In the genomic region with DNA sequence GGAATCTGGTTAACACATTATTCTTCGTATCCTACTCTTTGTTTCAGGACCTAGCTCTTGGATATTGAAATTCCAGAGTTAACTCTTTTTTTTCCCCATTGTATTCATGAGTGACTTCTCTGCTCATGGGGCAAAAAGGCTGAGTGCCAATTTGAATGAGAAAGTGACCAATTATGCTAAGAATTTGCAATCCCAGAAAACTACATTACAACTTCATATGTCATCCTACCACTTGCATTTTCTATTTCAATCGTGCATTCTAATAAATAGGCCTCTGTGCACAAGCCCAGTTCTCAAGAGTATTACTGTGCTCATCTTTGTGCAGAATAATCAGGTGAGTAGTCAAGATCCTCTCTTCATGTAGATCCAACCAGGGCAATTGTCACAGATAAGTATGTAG, we compare ENCODE assay signal across 1 cellular context.
TF ChIP-seq lines count a peak whose summit lies in the region.

No MANE protein-coding gene starts in this region.

TF ChIP-seq in HepG2, 621 proteins besides CTCF, POLR2A, EP300 and RAD21 (continued from another document):
- TF ChIP-seq, protein P1, sequence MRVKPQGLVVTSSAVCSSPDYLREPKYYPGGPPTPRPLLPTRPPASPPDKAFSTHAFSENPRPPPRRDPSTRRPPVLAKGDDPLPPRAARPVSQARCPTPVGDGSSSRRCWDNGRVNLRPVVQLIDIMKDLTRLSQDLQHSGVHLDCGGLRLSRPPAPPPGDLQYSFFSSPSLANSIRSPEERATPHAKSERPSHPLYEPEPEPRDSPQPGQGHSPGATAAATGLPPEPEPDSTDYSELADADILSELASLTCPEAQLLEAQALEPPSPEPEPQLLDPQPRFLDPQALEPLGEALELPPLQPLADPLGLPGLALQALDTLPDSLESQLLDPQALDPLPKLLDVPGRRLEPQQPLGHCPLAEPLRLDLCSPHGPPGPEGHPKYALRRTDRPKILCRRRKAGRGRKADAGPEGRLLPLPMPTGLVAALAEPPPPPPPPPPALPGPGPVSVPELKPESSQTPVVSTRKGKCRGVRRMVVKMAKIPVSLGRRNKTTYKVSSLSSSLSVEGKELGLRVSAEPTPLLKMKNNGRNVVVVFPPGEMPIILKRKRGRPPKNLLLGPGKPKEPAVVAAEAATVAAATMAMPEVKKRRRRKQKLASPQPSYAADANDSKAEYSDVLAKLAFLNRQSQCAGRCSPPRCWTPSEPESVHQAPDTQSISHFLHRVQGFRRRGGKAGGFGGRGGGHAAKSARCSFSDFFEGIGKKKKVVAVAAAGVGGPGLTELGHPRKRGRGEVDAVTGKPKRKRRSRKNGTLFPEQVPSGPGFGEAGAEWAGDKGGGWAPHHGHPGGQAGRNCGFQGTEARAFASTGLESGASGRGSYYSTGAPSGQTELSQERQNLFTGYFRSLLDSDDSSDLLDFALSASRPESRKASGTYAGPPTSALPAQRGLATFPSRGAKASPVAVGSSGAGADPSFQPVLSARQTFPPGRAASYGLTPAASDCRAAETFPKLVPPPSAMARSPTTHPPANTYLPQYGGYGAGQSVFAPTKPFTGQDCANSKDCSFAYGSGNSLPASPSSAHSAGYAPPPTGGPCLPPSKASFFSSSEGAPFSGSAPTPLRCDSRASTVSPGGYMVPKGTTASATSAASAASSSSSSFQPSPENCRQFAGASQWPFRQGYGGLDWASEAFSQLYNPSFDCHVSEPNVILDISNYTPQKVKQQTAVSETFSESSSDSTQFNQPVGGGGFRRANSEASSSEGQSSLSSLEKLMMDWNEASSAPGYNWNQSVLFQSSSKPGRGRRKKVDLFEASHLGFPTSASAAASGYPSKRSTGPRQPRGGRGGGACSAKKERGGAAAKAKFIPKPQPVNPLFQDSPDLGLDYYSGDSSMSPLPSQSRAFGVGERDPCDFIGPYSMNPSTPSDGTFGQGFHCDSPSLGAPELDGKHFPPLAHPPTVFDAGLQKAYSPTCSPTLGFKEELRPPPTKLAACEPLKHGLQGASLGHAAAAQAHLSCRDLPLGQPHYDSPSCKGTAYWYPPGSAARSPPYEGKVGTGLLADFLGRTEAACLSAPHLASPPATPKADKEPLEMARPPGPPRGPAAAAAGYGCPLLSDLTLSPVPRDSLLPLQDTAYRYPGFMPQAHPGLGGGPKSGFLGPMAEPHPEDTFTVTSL (CRISPR knock-in tag; IDR thresholded peaks at IDR 0.05; ENCODE audit: borderline replicate concordance), result no peak
- TF ChIP-seq ZNF350 (CRISPR knock-in tag; IDR thresholded peaks at IDR 0.05; ENCODE audit: borderline replicate concordance, low read depth), result no peak
- TF ChIP-seq, protein P2, sequence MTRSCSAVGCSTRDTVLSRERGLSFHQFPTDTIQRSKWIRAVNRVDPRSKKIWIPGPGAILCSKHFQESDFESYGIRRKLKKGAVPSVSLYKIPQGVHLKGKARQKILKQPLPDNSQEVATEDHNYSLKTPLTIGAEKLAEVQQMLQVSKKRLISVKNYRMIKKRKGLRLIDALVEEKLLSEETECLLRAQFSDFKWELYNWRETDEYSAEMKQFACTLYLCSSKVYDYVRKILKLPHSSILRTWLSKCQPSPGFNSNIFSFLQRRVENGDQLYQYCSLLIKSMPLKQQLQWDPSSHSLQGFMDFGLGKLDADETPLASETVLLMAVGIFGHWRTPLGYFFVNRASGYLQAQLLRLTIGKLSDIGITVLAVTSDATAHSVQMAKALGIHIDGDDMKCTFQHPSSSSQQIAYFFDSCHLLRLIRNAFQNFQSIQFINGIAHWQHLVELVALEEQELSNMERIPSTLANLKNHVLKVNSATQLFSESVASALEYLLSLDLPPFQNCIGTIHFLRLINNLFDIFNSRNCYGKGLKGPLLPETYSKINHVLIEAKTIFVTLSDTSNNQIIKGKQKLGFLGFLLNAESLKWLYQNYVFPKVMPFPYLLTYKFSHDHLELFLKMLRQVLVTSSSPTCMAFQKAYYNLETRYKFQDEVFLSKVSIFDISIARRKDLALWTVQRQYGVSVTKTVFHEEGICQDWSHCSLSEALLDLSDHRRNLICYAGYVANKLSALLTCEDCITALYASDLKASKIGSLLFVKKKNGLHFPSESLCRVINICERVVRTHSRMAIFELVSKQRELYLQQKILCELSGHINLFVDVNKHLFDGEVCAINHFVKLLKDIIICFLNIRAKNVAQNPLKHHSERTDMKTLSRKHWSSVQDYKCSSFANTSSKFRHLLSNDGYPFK (CRISPR knock-in tag; IDR thresholded peaks at IDR 0.05; ENCODE audit: borderline replicate concordance), result no peak
- no peak for TF ChIP-seq RFXAP (CRISPR knock-in tag; IDR thresholded peaks at IDR 0.05; ENCODE audit: borderline replicate concordance)
- no peak for TF ChIP-seq ZNF780A (CRISPR knock-in tag; IDR thresholded peaks at IDR 0.05)
- no peak for TF ChIP-seq ZNF883 (CRISPR knock-in tag; IDR thresholded peaks at IDR 0.05; ENCODE audit: not compliant biosample characterization)
- no peak for TF ChIP-seq FOSL1 (CRISPR knock-in tag; IDR thresholded peaks at IDR 0.05; ENCODE audit: borderline replicate concordance)
- TF ChIP-seq TOE1 (CRISPR knock-in tag; IDR thresholded peaks at IDR 0.05), result no peak
- no peak for TF ChIP-seq HHEX (CRISPR knock-in tag; IDR thresholded peaks at IDR 0.05)
- TF ChIP-seq, protein P3, sequence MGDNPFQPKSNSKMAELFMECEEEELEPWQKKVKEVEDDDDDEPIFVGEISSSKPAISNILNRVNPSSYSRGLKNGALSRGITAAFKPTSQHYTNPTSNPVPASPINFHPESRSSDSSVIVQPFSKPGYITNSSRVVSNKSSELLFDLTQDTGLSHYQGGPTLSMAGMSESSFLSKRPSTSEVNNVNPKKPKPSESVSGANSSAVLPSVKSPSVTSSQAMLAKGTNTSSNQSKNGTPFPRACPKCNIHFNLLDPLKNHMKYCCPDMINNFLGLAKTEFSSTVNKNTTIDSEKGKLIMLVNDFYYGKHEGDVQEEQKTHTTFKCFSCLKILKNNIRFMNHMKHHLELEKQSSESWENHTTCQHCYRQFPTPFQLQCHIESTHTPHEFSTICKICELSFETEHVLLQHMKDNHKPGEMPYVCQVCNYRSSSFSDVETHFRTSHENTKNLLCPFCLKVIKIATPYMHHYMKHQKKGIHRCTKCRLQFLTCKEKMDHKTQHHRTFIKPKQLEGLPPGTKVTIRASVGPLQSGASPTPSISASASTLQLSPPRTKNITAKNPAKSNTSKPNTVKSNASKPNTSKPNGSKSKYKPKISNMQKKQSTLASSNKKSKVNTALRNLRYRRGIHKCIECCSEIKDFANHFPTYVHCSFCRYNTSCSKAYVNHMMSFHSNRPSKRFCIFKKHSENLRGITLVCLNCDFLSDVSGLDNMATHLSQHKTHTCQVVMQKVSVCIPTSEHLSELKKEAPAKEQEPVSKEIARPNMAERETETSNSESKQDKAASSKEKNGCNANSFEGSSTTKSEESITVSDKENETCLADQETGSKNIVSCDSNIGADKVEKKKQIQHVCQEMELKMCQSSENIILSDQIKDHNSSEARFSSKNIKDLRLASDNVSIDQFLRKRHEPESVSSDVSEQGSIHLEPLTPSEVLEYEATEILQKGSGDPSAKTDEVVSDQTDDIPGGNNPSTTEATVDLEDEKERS (CRISPR knock-in tag; IDR thresholded peaks at IDR 0.05), result no peak
- TF ChIP-seq PHF8 (CRISPR knock-in tag; IDR thresholded peaks at IDR 0.05), result no peak
- TF ChIP-seq YY1 (IDR thresholded peaks at IDR 0.05; ENCODE audit: insufficient read depth, insufficient replicate concordance, low read depth, low read length), result no peak
